1 cellular context compared by ENCODE assay signal in genomic region chr3:195748661-195749060, GRCh38.
TF ChIP-seq lines count a peak whose summit lies in the region.

No MANE protein-coding gene starts in this region.

TF ChIP-seq in K562, 482 proteins besides CTCF, POLR2A, EP300 and RAD21 (continued from another document):
- no peak for TF ChIP-seq MGA (IDR thresholded peaks at IDR 0.05)
- no peak for TF ChIP-seq NR2C2 (CRISPR knock-in tag; IDR thresholded peaks at IDR 0.05)
- no peak for TF ChIP-seq NR2C2 (tag; IDR thresholded peaks at IDR 0.05)
- no peak for TF ChIP-seq BRF1 (IDR thresholded peaks at IDR 0.05; ENCODE audit: borderline replicate concordance, extremely low read depth, insufficient read length)
- no peak for TF ChIP-seq KLF13 (tag; IDR thresholded peaks at IDR 0.05; ENCODE audit: borderline replicate concordance, low read depth)
TF ChIP-seq in K562: peak in this region for 5.
